ENCODE assay signal across 15 cellular contexts in the genomic region with DNA sequence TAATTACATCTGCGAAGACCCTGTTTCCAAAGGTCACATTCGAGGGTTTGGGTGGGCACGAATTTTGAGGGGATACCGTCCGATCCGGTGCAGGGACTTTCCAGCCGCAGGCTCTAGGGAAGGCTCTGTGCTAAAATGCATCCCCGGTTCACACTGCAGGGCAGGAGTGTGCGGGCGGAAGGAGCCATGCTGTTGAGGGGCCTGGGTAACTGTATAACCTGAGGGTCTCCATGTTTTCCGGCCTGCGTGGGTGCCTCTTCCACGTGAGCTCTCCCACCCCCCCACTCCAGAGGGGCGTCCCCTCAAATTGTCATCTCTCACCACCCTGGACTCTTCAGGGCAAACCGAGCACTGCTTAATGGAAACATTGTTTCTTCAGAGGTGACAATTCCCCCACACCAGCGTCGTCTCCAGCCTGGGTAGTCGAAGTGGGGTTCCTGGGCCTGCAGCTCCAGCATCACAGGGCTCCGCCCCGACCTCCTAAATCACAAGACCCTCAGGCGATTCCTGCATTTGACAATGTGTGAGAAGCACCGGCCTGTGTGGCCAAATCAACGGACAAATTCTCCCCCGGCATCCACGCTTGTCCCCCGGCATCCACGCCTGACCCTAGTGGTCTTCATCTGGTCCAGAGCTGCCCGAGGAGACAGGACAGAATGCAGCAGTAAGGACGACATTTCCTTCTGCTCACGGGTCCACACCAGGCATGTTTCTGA. TPM values are rescaled to one million over a fixed set of nuclear protein-coding genes. Genes with fewer than 3 reads are reported as not detected.
"Had no signal": no experiment of that assay in that cellular context is flagged by ENCODE, and none has a peak within 500 bp of the region (broad histone marks: within the 10 kb centered on the region; RNA-seq: fewer than 3 reads in every experiment).

No MANE protein-coding gene starts in this region.

- DNase-seq: activated CD4-positive, alpha-beta T cell treated with anti-CD3 and anti-CD28 coated beads for 4 hours; activated CD8-positive, alpha-beta memory T cell treated with anti-CD3 and anti-CD28 coated beads, Interleukin-2, amount 50 U/mL, for 48 hours; activated CD8-positive, alpha-beta T cell treated with anti-CD3 and anti-CD28 coated beads, Interleukin-2, amount 10 ng/mL, durations not matched to agents 7 days and 5 days; activated naive CD4-positive, alpha-beta T cell; mesenchymal stem cell; stimulated activated CD4-positive, alpha-beta T cell treated with anti-CD3 and anti-CD28 coated beads, Interleukin-12 subunit alpha, Interleukin-12 subunit beta, amount 100 ng/mL, for 4 hours; stimulated activated naive CD4-positive, alpha-beta T cell treated with Interleukin-2 at 50 U/mL for 16 hours; testis had no signal

- H3K9me3 ChIP-seq: ascending aorta, SJSA1, testis had no signal

- ATAC-seq: activated CD8-positive, alpha-beta T cell treated with anti-CD3 and anti-CD28 coated beads, Interleukin-2, amount 10 ng/mL, durations not matched to agents 7 days and 5 days had no signal

- H3K27me3 ChIP-seq: ascending aorta, SJSA1, testis had no signal

- H3K36me3 ChIP-seq: ascending aorta, SJSA1 had no signal

- H3K4me1 ChIP-seq: SJSA1, testis had no signal

- H3K27ac ChIP-seq: SJSA1, testis had no signal

- H3K4me3 ChIP-seq: ascending aorta, SJSA1, testis had no signal

RNA-seq across cellular contexts. Expression of gene FOXL3, which starts 51.2 kb away (rescaled TPM):
- total RNA-seq: activated CD8-positive, alpha-beta T cell treated with anti-CD3 and anti-CD28 coated beads, Interleukin-2, amount 10 ng/mL, durations not matched to agents 7 days and 5 days; ascending aorta; fibroblast of lung; frontal cortex; myocyte; sciatic nerve; SJSA1; urinary bladder had no signal
- polyA plus RNA-seq: fibroblast of lung, urinary bladder had no signal
